1 cellular context compared by ENCODE assay signal in the genomic region with DNA sequence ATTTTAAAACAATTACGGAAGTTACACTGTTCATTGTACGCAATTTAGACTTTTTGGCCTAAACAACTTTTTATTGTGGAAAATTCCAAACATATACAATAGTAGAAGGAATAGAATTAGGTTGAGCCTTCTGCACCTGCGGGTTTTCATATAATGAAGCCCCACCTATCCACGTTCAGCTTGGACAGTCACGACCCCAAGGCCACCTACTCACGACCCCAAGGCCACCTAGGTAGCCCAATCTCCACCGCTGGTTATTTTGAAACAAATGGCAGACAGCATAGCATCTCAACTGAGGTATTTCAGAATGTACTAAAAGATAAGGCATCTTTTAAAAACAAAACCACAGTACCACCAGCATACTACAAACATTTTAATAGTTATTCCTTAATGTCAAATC.
TF ChIP-seq lines count a peak whose summit lies in the region.

No MANE protein-coding gene starts in this region.

TF ChIP-seq in SK-N-SH, 30 proteins besides CTCF, POLR2A, EP300 and RAD21 (continued from another document):
- TF ChIP-seq, protein P1, sequence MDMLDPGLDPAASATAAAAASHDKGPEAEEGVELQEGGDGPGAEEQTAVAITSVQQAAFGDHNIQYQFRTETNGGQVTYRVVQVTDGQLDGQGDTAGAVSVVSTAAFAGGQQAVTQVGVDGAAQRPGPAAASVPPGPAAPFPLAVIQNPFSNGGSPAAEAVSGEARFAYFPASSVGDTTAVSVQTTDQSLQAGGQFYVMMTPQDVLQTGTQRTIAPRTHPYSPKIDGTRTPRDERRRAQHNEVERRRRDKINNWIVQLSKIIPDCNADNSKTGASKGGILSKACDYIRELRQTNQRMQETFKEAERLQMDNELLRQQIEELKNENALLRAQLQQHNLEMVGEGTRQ (IDR thresholded peaks at IDR 0.05; ENCODE audit: borderline replicate concordance, low read depth, low read length): no peak
